9 cellular contexts compared by ENCODE assay signal in genomic region chr15:91948001-91948608, GRCh38.
DNase-seq lines count a peak whose midpoint lies in the region; ATAC-seq and TF ChIP-seq lines count a peak whose summit lies in the region.
"Had no signal": no experiment of that assay in that cellular context is flagged by ENCODE, and none has a peak within 500 bp of the region (broad histone marks: within the 10 kb centered on the region; RNA-seq: fewer than 3 reads in every experiment).

No MANE protein-coding gene starts in this region.

- POLR2A ChIA-PET in PC-9 (lab: Charles Lee; ENCODE audit: unreplicated experiment) = interaction anchor here (1.3 kb wide), 1 partner anchor 80 kb away, joined by 3 read pairs; no protein-coding TSS in a partner anchor
- POLR2A ChIA-PET in activated CD4-positive, alpha-beta memory T cell treated with anti-CD3 and anti-CD28 coated beads for 36 hours (lab: Charles Lee) = no interaction called here

- H3K9me3 ChIP-seq in PC-9 (ENCODE audit: insufficient read depth, low read depth) (no peaks in the 10 kb centered on the region), fibroblast of lung (ENCODE audit: control insufficient read depth, insufficient read depth, low read depth, low read length) (no peaks in the 10 kb centered on the region), mucosa of rectum (ENCODE audit: control insufficient read depth in 2 of 2, low read length in 2 of 2) (no peaks in the 10 kb centered on the region)

- H3K4me2 ChIP-seq in PC-9 (peak overlapping the region; percentile 80), fibroblast of lung (ENCODE audit: extremely low read depth, insufficient read depth, low read length) (no peak overlapping the region)

- intact Hi-C loops in PC-9 (cut with micrococcal nuclease; ENCODE audit: unreplicated experiment) = loop anchor here (1.0 to 10.0 kb wide), 4 partner anchors 17 to 697 kb away; no protein-coding TSS in a partner anchor
- intact Hi-C loops in activated CD4-positive, alpha-beta memory T cell treated with anti-CD3 and anti-CD28 coated beads for 36 hours (cut with micrococcal nuclease) = loop anchor here (10.0 kb wide), 1 partner anchor 243 kb away; no protein-coding TSS in a partner anchor

- H3F3A ChIP-seq in PC-9 (ENCODE audit: insufficient read depth, low read depth) = peaks cover 72% of the 10 kb centered on the region

- H3K9me2 ChIP-seq in PC-9 (ENCODE audit: insufficient read depth) = no peaks in the 10 kb centered on the region

- no peaks in the 10 kb centered on the region for H3K36me3 Mint-ChIP-seq in activated CD4-positive, alpha-beta memory T cell treated with anti-CD3 and anti-CD28 coated beads for 36 hours

- no peak for ATAC-seq in HG03460 (IDR thresholded peaks at IDR 0.05; ENCODE audit: unreplicated experiment)

- DNase-seq in Daoy (ENCODE audit: low read depth) (peak; percentile 87), PC-9 (peak; percentile 69 to 93), fibroblast of lung (ENCODE audit: low read depth in 2 of 2) (peak; percentile 16 to 77), DMS114 treated with DMSO at 0.1 percent for 48 hours (lab: John Stamatoyannopoulos, UW; ENCODE audit: unreplicated experiment) (no peak), NCI-H2029 treated with DMSO at 0.1 percent for 48 hours (lab: John Stamatoyannopoulos, UW) (no peak)
- no peak for DNase-seq in activated CD4-positive, alpha-beta memory T cell treated with anti-CD3 and anti-CD28 coated beads for 36 hours
- DNase-seq: DND-41 had no signal

- peaks cover 95% of the 10 kb centered on the region for H3K4me1 ChIP-seq in PC-9 (replicated peaks; ENCODE audit: insufficient read depth)
- peaks cover 17% of the 10 kb centered on the region for H3K4me1 ChIP-seq in fibroblast of lung (ENCODE audit: control insufficient read depth, extremely low read depth, insufficient read depth, low read length)
- peaks cover 19 to 29% of the 10 kb centered on the region in 2 donors for H3K4me1 ChIP-seq in mucosa of rectum (ENCODE audit: control insufficient read depth in 2 of 2, insufficient read depth in 2 of 2, low read length in 2 of 2)

- H3K9ac ChIP-seq in fibroblast of lung (ENCODE audit: insufficient read depth, low read length) (no peak overlapping the region), mucosa of rectum (ENCODE audit: low read depth in 1 of 2, low read length in 2 of 2) (peak overlapping the region in 1 of 2 donors; percentile 28)

- H3K4me3 ChIP-seq in PC-9 = peak overlapping the region; percentile 39; the same call in 1 of the 2 replicates
- no peak overlapping the region for H3K4me3 ChIP-seq in fibroblast of lung (replicated peaks in 1 of 4; ENCODE audit: control extremely low read depth in 1 of 4, insufficient read depth in 1 of 4, low read depth in 3 of 4, low read length in 4 of 4)
- H3K4me3 ChIP-seq in mucosa of rectum (ENCODE audit: low read length in 2 of 2) = peak overlapping the region in 1 of 2 donors; percentile 14

- H3K27me3 Mint-ChIP-seq in activated CD4-positive, alpha-beta memory T cell treated with anti-CD3 and anti-CD28 coated beads for 36 hours = no peaks in the 10 kb centered on the region

- no peaks in the 10 kb centered on the region for H3K9me3 Mint-ChIP-seq in activated CD4-positive, alpha-beta memory T cell treated with anti-CD3 and anti-CD28 coated beads for 36 hours

- peaks cover 88% of the 10 kb centered on the region for H3K79me2 ChIP-seq in PC-9 (ENCODE audit: low read depth)
- H3K79me2 ChIP-seq in fibroblast of lung (ENCODE audit: control insufficient read depth, insufficient read depth, low read length) = no peaks in the 10 kb centered on the region

- H2AFZ ChIP-seq in PC-9 = no peak overlapping the region
- no peak overlapping the region for H2AFZ ChIP-seq in fibroblast of lung (ENCODE audit: low read length)

- H3K36me3 ChIP-seq in PC-9 (ENCODE audit: low read depth) (no peaks in the 10 kb centered on the region), fibroblast of lung (ENCODE audit: control insufficient read depth, insufficient read depth, low read length) (no peaks in the 10 kb centered on the region), mucosa of rectum (ENCODE audit: control insufficient read depth in 2 of 2, insufficient read depth in 2 of 2, low read length in 2 of 2) (no peaks in the 10 kb centered on the region)

- CTCF ChIA-PET in PC-9 (lab: Charles Lee) = interaction anchor here (0.8 to 1.1 kb wide), 4 partner anchors 58 to 131 kb away, joined by 3 to 4 read pairs (median 3); partner anchors contain the start of gene SLCO3A1
- CTCF ChIA-PET in activated CD4-positive, alpha-beta memory T cell treated with anti-CD3 and anti-CD28 coated beads for 36 hours (lab: Charles Lee) = no interaction called here

- no peak overlapping the region for H3K27ac Mint-ChIP-seq in activated CD4-positive, alpha-beta memory T cell treated with anti-CD3 and anti-CD28 coated beads for 36 hours

- no peak overlapping the region for H3K4me3 Mint-ChIP-seq in activated CD4-positive, alpha-beta memory T cell treated with anti-CD3 and anti-CD28 coated beads for 36 hours

- peak overlapping the region; percentile 100 for H3K27ac ChIP-seq in PC-9
- H3K27ac ChIP-seq in fibroblast of lung (ENCODE audit: insufficient read depth, low read length) = no peak overlapping the region
- peak overlapping the region; percentile 14 to 28 for H3K27ac ChIP-seq in mucosa of rectum (ENCODE audit: low read depth in 2 of 2, low read length in 2 of 2)

- H3K4me1 Mint-ChIP-seq in activated CD4-positive, alpha-beta memory T cell treated with anti-CD3 and anti-CD28 coated beads for 36 hours (ENCODE audit: low read depth) = peaks cover 59% of the 10 kb centered on the region

- no TSS peak for BruUV-seq in PC-9 (replicated peaks; lab: Mats Ljungman, UMichigan)

- TF ChIP-seq CTCF in PC-9 (conservative IDR thresholded peaks at IDR 0.05) (no peak), fibroblast of lung (conservative IDR thresholded peaks at IDR 0.05 in 1 of 2, IDR thresholded peaks at IDR 0.05 in 1 of 2; ENCODE audit: low read depth in 1 of 2, low read length in 2 of 2) (no peak)

- H4K20me1 ChIP-seq in PC-9 (ENCODE audit: insufficient read depth) (no peaks in the 10 kb centered on the region), fibroblast of lung (ENCODE audit: control insufficient read depth, extremely low read depth, insufficient read depth, low read length) (no peaks in the 10 kb centered on the region)

- H3K27me3 ChIP-seq in PC-9 (ENCODE audit: insufficient read depth, low read depth) (no peaks in the 10 kb centered on the region), fibroblast of lung (ENCODE audit: control insufficient read depth, insufficient read depth, low read length) (no peaks in the 10 kb centered on the region), mucosa of rectum (ENCODE audit: control insufficient read depth in 2 of 2, insufficient read depth in 2 of 2, low read length in 2 of 2) (no peaks in the 10 kb centered on the region)

Comparison
In these comparisons a context has a peak if more than half of its experiments do, and no peak if none do; other contexts are left out.
1. DNase-seq: peak in Daoy (single experiment), PC-9 (2 of 2) and fibroblast of lung (2 of 2); none in activated CD4-positive, alpha-beta memory T cell treated with anti-CD3 and anti-CD28 coated beads for 36 hours (single experiment), DMS114 treated with DMSO at 0.1 percent for 48 hours (single experiment) and NCI-H2029 treated with DMSO at 0.1 percent for 48 hours (single experiment).